ENCODE assay signal across 11 cellular contexts in genomic region chr10:104824378-104825006, GRCh38.
DNase-seq lines count a peak whose midpoint lies in the region; ATAC-seq and TF ChIP-seq lines count a peak whose summit lies in the region.
"Had no signal": no experiment of that assay in that cellular context is flagged by ENCODE, and none has a peak within 500 bp of the region (broad histone marks: within the 10 kb centered on the region; RNA-seq: fewer than 3 reads in every experiment).

No MANE protein-coding gene starts in this region.

- no peaks in the 10 kb centered on the region for H3K4me1 Mint-ChIP-seq in activated naive CD4-positive, alpha-beta T cell treated with anti-CD3 and anti-CD28 coated beads for 36 hours (ENCODE audit: low read depth)
- H3K4me1 Mint-ChIP-seq in stimulated activated naive CD8-positive, alpha-beta T cell treated with anti-CD3 and anti-CD28 coated beads, Interleukin-15, amount 100 ng/mL, for 72 hours: no peaks in the 10 kb centered on the region
- H3K4me1 Mint-ChIP-seq in stimulated activated naive B cell treated with anti-CD40 and anti-IgM and Interleukin-4, amounts not matched to agents 10 μg/mL and 1 μg/mL and 100 μg/mL, for 72 hours: no peaks in the 10 kb centered on the region

- no peaks in the 10 kb centered on the region for H3K36me3 ChIP-seq in fibroblast of lung (ENCODE audit: control insufficient read depth, insufficient read depth, low read length)
- H3K36me3 ChIP-seq: thoracic aorta had no signal

- no peaks in the 10 kb centered on the region for H4K20me1 ChIP-seq in fibroblast of lung (ENCODE audit: control insufficient read depth, extremely low read depth, insufficient read depth, low read length)

- TF ChIP-seq CTCF in fibroblast of lung (conservative IDR thresholded peaks at IDR 0.05 in 1 of 2, IDR thresholded peaks at IDR 0.05 in 1 of 2; ENCODE audit: low read depth in 1 of 2, low read length in 2 of 2): no peak

- H3K27me3 ChIP-seq in fibroblast of lung (ENCODE audit: control insufficient read depth, insufficient read depth, low read length): no peaks in the 10 kb centered on the region

- H3K9ac ChIP-seq in fibroblast of lung (ENCODE audit: insufficient read depth, low read length): no peak overlapping the region

- H3K4me1 ChIP-seq in fibroblast of lung (ENCODE audit: control insufficient read depth, extremely low read depth, insufficient read depth, low read length): no peaks in the 10 kb centered on the region

- H3K36me3 Mint-ChIP-seq in activated naive CD4-positive, alpha-beta T cell treated with anti-CD3 and anti-CD28 coated beads for 36 hours (ENCODE audit: low read depth): no peaks in the 10 kb centered on the region
- H3K36me3 Mint-ChIP-seq in stimulated activated naive B cell treated with anti-CD40 and anti-IgM and Interleukin-4, amounts not matched to agents 10 μg/mL and 1 μg/mL and 100 μg/mL, for 72 hours: no peaks in the 10 kb centered on the region
- H3K36me3 Mint-ChIP-seq: activated naive CD4-positive, alpha-beta T cell treated with anti-CD3 and anti-CD28 coated beads, Interleukin-2, amount 50 U/mL, for 72 hours had no signal

- no peak overlapping the region for H3K27ac ChIP-seq in fibroblast of lung (ENCODE audit: insufficient read depth, low read length)
- H3K27ac ChIP-seq: C4-2B, thoracic aorta had no signal

- H3K4me3 ChIP-seq in fibroblast of lung (replicated peaks in 1 of 4; ENCODE audit: control extremely low read depth in 1 of 4, insufficient read depth in 1 of 4, low read depth in 3 of 4, low read length in 4 of 4): no peak overlapping the region
- H3K4me3 ChIP-seq: thoracic aorta had no signal

- H2AFZ ChIP-seq in fibroblast of lung (ENCODE audit: low read length): no peak overlapping the region

- no peak overlapping the region for H3K27ac Mint-ChIP-seq in activated naive CD4-positive, alpha-beta T cell treated with anti-CD3 and anti-CD28 coated beads for 36 hours
- H3K27ac Mint-ChIP-seq in stimulated activated naive CD8-positive, alpha-beta T cell treated with anti-CD3 and anti-CD28 coated beads, Interleukin-15, amount 100 ng/mL, for 72 hours: no peak overlapping the region
- no peak overlapping the region for H3K27ac Mint-ChIP-seq in stimulated activated naive B cell treated with anti-CD40 and anti-IgM and Interleukin-4, amounts not matched to agents 10 μg/mL and 1 μg/mL and 100 μg/mL, for 72 hours
- H3K27ac Mint-ChIP-seq: activated naive CD4-positive, alpha-beta T cell treated with anti-CD3 and anti-CD28 coated beads, Interleukin-2, amount 50 U/mL, for 72 hours had no signal

- CTCF ChIA-PET in activated naive CD4-positive, alpha-beta T cell treated with anti-CD3 and anti-CD28 coated beads for 36 hours (lab: Charles Lee): no interaction called here

- no peak for ATAC-seq in stimulated activated naive CD8-positive, alpha-beta T cell treated with anti-CD3 and anti-CD28 coated beads, Interleukin-15, amount 100 ng/mL, for 72 hours
- ATAC-seq in stimulated activated naive B cell treated with anti-CD40 and anti-IgM and Interleukin-4, amounts not matched to agents 10 μg/mL and 1 μg/mL and 100 μg/mL, for 72 hours (replicated peaks): no peak
- ATAC-seq in GM18873 (IDR thresholded peaks at IDR 0.05; ENCODE audit: low FRiP score, unreplicated experiment): no peak
- ATAC-seq: activated naive CD4-positive, alpha-beta T cell treated with anti-CD3 and anti-CD28 coated beads, Interleukin-2, amount 50 U/mL, for 72 hours had no signal

- no peak overlapping the region for H3K4me3 Mint-ChIP-seq in activated naive CD4-positive, alpha-beta T cell treated with anti-CD3 and anti-CD28 coated beads for 36 hours
- H3K4me3 Mint-ChIP-seq in stimulated activated naive CD8-positive, alpha-beta T cell treated with anti-CD3 and anti-CD28 coated beads, Interleukin-15, amount 100 ng/mL, for 72 hours: no peak overlapping the region
- H3K4me3 Mint-ChIP-seq in stimulated activated naive B cell treated with anti-CD40 and anti-IgM and Interleukin-4, amounts not matched to agents 10 μg/mL and 1 μg/mL and 100 μg/mL, for 72 hours: no peak overlapping the region

- H3K27me3 Mint-ChIP-seq in activated naive CD4-positive, alpha-beta T cell treated with anti-CD3 and anti-CD28 coated beads for 36 hours (ENCODE audit: low read depth): no peaks in the 10 kb centered on the region
- no peaks in the 10 kb centered on the region for H3K27me3 Mint-ChIP-seq in stimulated activated naive CD8-positive, alpha-beta T cell treated with anti-CD3 and anti-CD28 coated beads, Interleukin-15, amount 100 ng/mL, for 72 hours
- no peaks in the 10 kb centered on the region for H3K27me3 Mint-ChIP-seq in stimulated activated naive B cell treated with anti-CD40 and anti-IgM and Interleukin-4, amounts not matched to agents 10 μg/mL and 1 μg/mL and 100 μg/mL, for 72 hours

- no peaks in the 10 kb centered on the region for H3K79me2 ChIP-seq in fibroblast of lung (ENCODE audit: control insufficient read depth, insufficient read depth, low read length)

- peaks cover 4% of the 10 kb centered on the region for H3K9me3 Mint-ChIP-seq in activated naive CD4-positive, alpha-beta T cell treated with anti-CD3 and anti-CD28 coated beads for 36 hours
- peaks cover 0 to 10% of the 10 kb centered on the region in 2 donors for H3K9me3 Mint-ChIP-seq in stimulated activated naive CD8-positive, alpha-beta T cell treated with anti-CD3 and anti-CD28 coated beads, Interleukin-15, amount 100 ng/mL, for 72 hours
- peaks cover 9 to 11% of the 10 kb centered on the region in 2 donors for H3K9me3 Mint-ChIP-seq in stimulated activated naive B cell treated with anti-CD40 and anti-IgM and Interleukin-4, amounts not matched to agents 10 μg/mL and 1 μg/mL and 100 μg/mL, for 72 hours

- no peak overlapping the region for H3K4me2 ChIP-seq in fibroblast of lung (ENCODE audit: extremely low read depth, insufficient read depth, low read length)

- H3K9me3 ChIP-seq in fibroblast of lung (ENCODE audit: control insufficient read depth, insufficient read depth, low read depth, low read length): no peaks in the 10 kb centered on the region
- H3K9me3 ChIP-seq: thoracic aorta had no signal

- DNase-seq in activated naive CD4-positive, alpha-beta T cell treated with anti-CD3 and anti-CD28 coated beads for 36 hours: peak; percentile 62
- no peak for DNase-seq in activated naive CD4-positive, alpha-beta T cell treated with Interleukin-2 at 50 U/mL for 16 hours
- peak; percentile 15 to 51 for DNase-seq in fibroblast of lung (ENCODE audit: low read depth in 2 of 2)
- peak; percentile 3 to 13 for DNase-seq in stimulated activated naive CD8-positive, alpha-beta T cell treated with anti-CD3 and anti-CD28 coated beads, Interleukin-15, amount 100 ng/mL, for 72 hours
- DNase-seq in NCI-H1105 (lab: John Stamatoyannopoulos, UW): no peak
- DNase-seq in stimulated activated naive B cell treated with anti-CD40 and anti-IgM and Interleukin-4, amounts not matched to agents 10 μg/mL and 1 μg/mL and 100 μg/mL, for 72 hours: no peak

- intact Hi-C loops in activated naive CD4-positive, alpha-beta T cell treated with anti-CD3 and anti-CD28 coated beads for 36 hours (cut with micrococcal nuclease): no loop called here

TF ChIP-seq in PFSK-1, 5 proteins besides CTCF, POLR2A, EP300 and RAD21:
- TF ChIP-seq POLR2AphosphoS5 (IDR thresholded peaks at IDR 0.05; ENCODE audit: low read depth, low read length) (no peak), REST (IDR thresholded peaks at IDR 0.05; ENCODE audit: insufficient read depth in 1 of 2, low read depth in 2 of 2, low read length in 2 of 2) (peak; percentile 97 to 99), SIN3A (IDR thresholded peaks at IDR 0.05; ENCODE audit: borderline replicate concordance, insufficient read depth, low read length) (peak; percentile 96; the same call in 1 of the 2 replicates)
TF ChIP-seq in PFSK-1: peak in this region for 2.

Comparison
In these comparisons a context has a peak if more than half of its experiments do, and no peak if none do; other contexts are left out.
1. DNase-seq: peak in activated naive CD4-positive, alpha-beta T cell treated with anti-CD3 and anti-CD28 coated beads for 36 hours (single experiment), fibroblast of lung (2 of 2) and stimulated activated naive CD8-positive, alpha-beta T cell treated with anti-CD3 and anti-CD28 coated beads, Interleukin-15, amount 100 ng/mL, for 72 hours (2 of 2); none in activated naive CD4-positive, alpha-beta T cell treated with Interleukin-2 at 50 U/mL for 16 hours (single experiment), NCI-H1105 (single experiment) and stimulated activated naive B cell treated with anti-CD40 and anti-IgM and Interleukin-4, amounts not matched to agents 10 μg/mL and 1 μg/mL and 100 μg/mL, for 72 hours (single experiment).